Comparison of ENCODE assay signal across 1 cellular context in genomic region chr10:47026301-47027107, GRCh38.
TF ChIP-seq lines count a peak whose summit lies in the region.

No MANE protein-coding gene starts in this region.

TF ChIP-seq in GM23338, 12 proteins besides CTCF, POLR2A, EP300 and RAD21 (continued from another document):
- TF ChIP-seq, protein P1, sequence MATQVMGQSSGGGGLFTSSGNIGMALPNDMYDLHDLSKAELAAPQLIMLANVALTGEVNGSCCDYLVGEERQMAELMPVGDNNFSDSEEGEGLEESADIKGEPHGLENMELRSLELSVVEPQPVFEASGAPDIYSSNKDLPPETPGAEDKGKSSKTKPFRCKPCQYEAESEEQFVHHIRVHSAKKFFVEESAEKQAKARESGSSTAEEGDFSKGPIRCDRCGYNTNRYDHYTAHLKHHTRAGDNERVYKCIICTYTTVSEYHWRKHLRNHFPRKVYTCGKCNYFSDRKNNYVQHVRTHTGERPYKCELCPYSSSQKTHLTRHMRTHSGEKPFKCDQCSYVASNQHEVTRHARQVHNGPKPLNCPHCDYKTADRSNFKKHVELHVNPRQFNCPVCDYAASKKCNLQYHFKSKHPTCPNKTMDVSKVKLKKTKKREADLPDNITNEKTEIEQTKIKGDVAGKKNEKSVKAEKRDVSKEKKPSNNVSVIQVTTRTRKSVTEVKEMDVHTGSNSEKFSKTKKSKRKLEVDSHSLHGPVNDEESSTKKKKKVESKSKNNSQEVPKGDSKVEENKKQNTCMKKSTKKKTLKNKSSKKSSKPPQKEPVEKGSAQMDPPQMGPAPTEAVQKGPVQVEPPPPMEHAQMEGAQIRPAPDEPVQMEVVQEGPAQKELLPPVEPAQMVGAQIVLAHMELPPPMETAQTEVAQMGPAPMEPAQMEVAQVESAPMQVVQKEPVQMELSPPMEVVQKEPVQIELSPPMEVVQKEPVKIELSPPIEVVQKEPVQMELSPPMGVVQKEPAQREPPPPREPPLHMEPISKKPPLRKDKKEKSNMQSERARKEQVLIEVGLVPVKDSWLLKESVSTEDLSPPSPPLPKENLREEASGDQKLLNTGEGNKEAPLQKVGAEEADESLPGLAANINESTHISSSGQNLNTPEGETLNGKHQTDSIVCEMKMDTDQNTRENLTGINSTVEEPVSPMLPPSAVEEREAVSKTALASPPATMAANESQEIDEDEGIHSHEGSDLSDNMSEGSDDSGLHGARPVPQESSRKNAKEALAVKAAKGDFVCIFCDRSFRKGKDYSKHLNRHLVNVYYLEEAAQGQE (IDR thresholded peaks at IDR 0.05; ENCODE audit: unreplicated experiment): no peak
- TF ChIP-seq, protein P2, sequence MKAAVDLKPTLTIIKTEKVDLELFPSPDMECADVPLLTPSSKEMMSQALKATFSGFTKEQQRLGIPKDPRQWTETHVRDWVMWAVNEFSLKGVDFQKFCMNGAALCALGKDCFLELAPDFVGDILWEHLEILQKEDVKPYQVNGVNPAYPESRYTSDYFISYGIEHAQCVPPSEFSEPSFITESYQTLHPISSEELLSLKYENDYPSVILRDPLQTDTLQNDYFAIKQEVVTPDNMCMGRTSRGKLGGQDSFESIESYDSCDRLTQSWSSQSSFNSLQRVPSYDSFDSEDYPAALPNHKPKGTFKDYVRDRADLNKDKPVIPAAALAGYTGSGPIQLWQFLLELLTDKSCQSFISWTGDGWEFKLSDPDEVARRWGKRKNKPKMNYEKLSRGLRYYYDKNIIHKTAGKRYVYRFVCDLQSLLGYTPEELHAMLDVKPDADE (IDR thresholded peaks at IDR 0.05): no peak
- TF ChIP-seq EZH2phosphoT487 (IDR thresholded peaks at IDR 0.05; ENCODE audit: unreplicated experiment): no peak
- no peak for TF ChIP-seq CREB1 (CRISPR knock-in tag; IDR thresholded peaks at IDR 0.05; ENCODE audit: low read depth)
- no peak for TF ChIP-seq NANOG (IDR thresholded peaks at IDR 0.05; ENCODE audit: borderline replicate concordance)
